1 cellular context compared by ENCODE assay signal in genomic region chr17:17978481-17979424, GRCh38.
TF ChIP-seq lines count a peak whose summit lies in the region.

No MANE protein-coding gene starts in this region.

TF ChIP-seq in H1, 55 proteins besides CTCF, POLR2A, EP300 and RAD21 (continued from another document):
- peak; percentile 53; the same call in 1 of the 2 replicates for TF ChIP-seq KDM1A (IDR thresholded peaks at IDR 0.05; ENCODE audit: borderline replicate concordance, low read length)
TF ChIP-seq in H1: peak in this region for 1.
